Comparison of ENCODE assay signal across 9 cellular contexts in the genomic region with DNA sequence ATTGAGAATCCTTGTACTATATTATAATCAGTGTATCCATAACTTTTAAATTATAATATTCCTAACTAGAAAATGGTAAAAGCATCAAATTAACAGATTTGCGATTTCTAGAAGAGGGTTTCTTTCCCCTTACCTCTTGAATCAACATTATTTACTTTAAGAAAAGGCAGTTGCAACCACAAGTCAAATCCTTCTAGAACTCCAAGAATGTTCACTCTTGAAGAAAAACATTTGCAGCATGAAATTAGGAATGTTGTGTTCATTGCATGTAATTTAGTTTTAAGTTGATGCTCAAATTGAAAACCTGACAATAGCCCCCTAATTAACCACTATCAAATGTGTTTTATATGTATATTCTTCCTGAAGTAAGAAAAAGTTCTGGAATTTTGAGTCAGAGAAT. TPM values are rescaled to one million over a fixed set of nuclear protein-coding genes. Genes with fewer than 3 reads are reported as not detected.
A peak's percentile ranks its signal among the peaks of the same experiment; 100 is the strongest.
DNase-seq lines count a peak whose midpoint lies in the region; ATAC-seq and TF ChIP-seq lines count a peak whose summit lies in the region.
"Had no signal": no experiment of that assay in that cellular context is flagged by ENCODE, and none has a peak within 500 bp of the region (broad histone marks: within the 10 kb centered on the region; RNA-seq: fewer than 3 reads in every experiment).

No MANE protein-coding gene starts in this region.

- CTCF ChIA-PET in CD4-positive, alpha-beta memory T cell (lab: Charles Lee; ENCODE audit: partially characterized antibody), result interaction anchor here (0.7 to 2.9 kb wide), 3 partner anchors 226 to 559 kb away, joined by 3 to 23 read pairs (median 3); a partner anchor contains a TSS

- no peak overlapping the region for H3K27ac ChIP-seq in CD4-positive, alpha-beta memory T cell (ENCODE audit: low read depth, low read length)
- H3K27ac ChIP-seq in brain microvascular endothelial cell, result peak overlapping the region; percentile 90

- H3K9me3 ChIP-seq in CD4-positive, alpha-beta memory T cell (ENCODE audit: control insufficient read depth in 1 of 2, low read length in 2 of 2), result no peaks in the 10 kb centered on the region
- H3K9me3 ChIP-seq in MG63, result no peaks in the 10 kb centered on the region

- H3K4me1 ChIP-seq in CD4-positive, alpha-beta memory T cell (ENCODE audit: insufficient read depth, low read length), result peaks cover 56% of the 10 kb centered on the region

- no peaks in the 10 kb centered on the region for H3K36me3 ChIP-seq in CD4-positive, alpha-beta memory T cell (ENCODE audit: insufficient read depth, low read length)
- H3K36me3 ChIP-seq in MG63 (no peaks in the 10 kb centered on the region), brain microvascular endothelial cell (replicated peaks) (no peaks in the 10 kb centered on the region)

- H3K27me3 ChIP-seq in CD4-positive, alpha-beta memory T cell (ENCODE audit: insufficient read depth, low read length), result no peaks in the 10 kb centered on the region
- H3K27me3 ChIP-seq in MG63 (no peaks in the 10 kb centered on the region), brain microvascular endothelial cell (replicated peaks) (no peaks in the 10 kb centered on the region)

- peak overlapping the region in 4 of 7 donors; percentile 8 to 97 (median 70) for H3K27ac Mint-ChIP-seq in CD4-positive, alpha-beta memory T cell
- no peak overlapping the region for H3K27ac Mint-ChIP-seq in neural crest cell (ENCODE audit: unreplicated experiment)

- H3K4me3 Mint-ChIP-seq in CD4-positive, alpha-beta memory T cell, result peak overlapping the region in 5 of 8 donors; percentile 38 to 67 (median 55)
- peak overlapping the region; percentile 82 for H3K4me3 Mint-ChIP-seq in neural crest cell

- H3K9me3 Mint-ChIP-seq in CD4-positive, alpha-beta memory T cell, result peaks cover 0 to 2% (median 0%) of the 10 kb centered on the region in 8 donors
- H3K9me3 Mint-ChIP-seq in neural crest cell, result no peaks in the 10 kb centered on the region

- H3K4me1 Mint-ChIP-seq in CD4-positive, alpha-beta memory T cell, result peaks cover 33 to 57% (median 42%) of the 10 kb centered on the region in 4 donors
- peaks cover 36% of the 10 kb centered on the region for H3K4me1 Mint-ChIP-seq in neural crest cell

- peaks cover 0 to 2% of the 10 kb centered on the region in 2 donors for H3K27me3 Mint-ChIP-seq in CD4-positive, alpha-beta memory T cell
- peaks cover 3% of the 10 kb centered on the region for H3K27me3 Mint-ChIP-seq in neural crest cell (ENCODE audit: low read depth)

- intact Hi-C loops in CD4-positive, alpha-beta memory T cell (cut with micrococcal nuclease), result loop anchor here (10.0 kb wide), 3 partner anchors 389 to 611 kb away; partner anchors contain the start of genes AMD1, FYN and GTF3C6

- in situ Hi-C loops in brain microvascular endothelial cell (cut with HindIII; ENCODE audit: low pct_ligation_motif_present, low sequenced_read_pairs), result no loop called here

- H3K4me3 ChIP-seq in CD4-positive, alpha-beta memory T cell (ENCODE audit: low read length in 2 of 2), result no peak overlapping the region
- H3K4me3 ChIP-seq in MG63 (peak overlapping the region; percentile 83), brain microvascular endothelial cell (ENCODE audit: low read depth, low read length) (no peak overlapping the region)

- POLR2A ChIA-PET in CD4-positive, alpha-beta memory T cell (lab: Charles Lee; ENCODE audit: partially characterized antibody), result interaction anchor here (0.8 to 3.3 kb wide), 4 partner anchors 101 to 258 kb away, joined by 3 to 57 read pairs (median 22); partner anchors contain the start of gene TRAF3IP2

- no peak for DNase-seq in CD4-positive, alpha-beta memory T cell
- no peak for DNase-seq in MG63
- no peak for DNase-seq in brain microvascular endothelial cell
- DNase-seq in neural crest cell (ENCODE audit: low read depth, low spot score), result no peak
- DNase-seq: activated CD8-positive, alpha-beta memory T cell treated with anti-CD3 and anti-CD28 coated beads, Interleukin-2, amount 50 U/mL, for 48 hours had no signal

- peaks cover 0 to 15% of the 10 kb centered on the region in 2 donors for H3K36me3 Mint-ChIP-seq in CD4-positive, alpha-beta memory T cell
- H3K36me3 Mint-ChIP-seq in neural crest cell (ENCODE audit: low read depth), result peaks cover 18% of the 10 kb centered on the region

- ATAC-seq in GM19397 (IDR thresholded peaks at IDR 0.05; ENCODE audit: unreplicated experiment) (no peak), GM18502 (IDR thresholded peaks at IDR 0.05; ENCODE audit: poor library complexity, unreplicated experiment) (no peak), GM21360 (IDR thresholded peaks at IDR 0.05; ENCODE audit: unreplicated experiment) (no peak), GM18867 (IDR thresholded peaks at IDR 0.05; ENCODE audit: unreplicated experiment) (no peak)

- TF ChIP-seq CTCF in brain microvascular endothelial cell (IDR thresholded peaks at IDR 0.05; ENCODE audit: low read depth, low read length, missing control alignments) (no peak), neural crest cell (conservative IDR thresholded peaks at IDR 0.05) (no peak)

RNA-seq across cellular contexts. Expression of gene REV3L, which starts 2.3 kb away (rescaled TPM):
- total RNA-seq in CD4-positive, alpha-beta memory T cell, result 10 to 100 TPM; 28.8 to 34.5 TPM
- 10 to 100 TPM in 1 of 2 donors, 1 to 10 TPM in 1; 8.0 to 20.2 TPM for polyA plus RNA-seq in CD4-positive, alpha-beta memory T cell
- 6.6 and 7.5 TPM in 2 replicates for total RNA-seq in MG63 (2014; rRNA removed; shearing (Covaris generic); ENCODE audit: low replicate concordance)
- 17.1 and 22.2 TPM in 2 replicates for total RNA-seq in neural crest cell
